In genomic region chr2:74379851-74380789, GRCh38 we compare ENCODE assay signal across 1 cellular context.
TF ChIP-seq lines count a peak whose summit lies in the region.

TSS of gene DCTN1 (minus strand) at chr2:74380311. CDS start at chr2:74380037, 274 bp downstream.

TF ChIP-seq in IMR-90, 13 proteins besides CTCF, POLR2A, EP300 and RAD21 (continued from another document):
- 0 out of 2 replicates have a peak, but pooled peaks have one; percentile 45 for TF ChIP-seq MXI1 (IDR thresholded peaks at IDR 0.05; ENCODE audit: borderline replicate concordance, low read depth, low read length)
- TF ChIP-seq USF2 (IDR thresholded peaks at IDR 0.05; ENCODE audit: low read depth, low read length) = peak; percentile 71; the same call in 1 of the 2 replicates
- no peak for TF ChIP-seq SMC3 (IDR thresholded peaks at IDR 0.05; ENCODE audit: low read depth, low read length)
- TF ChIP-seq MAZ (IDR thresholded peaks at IDR 0.05; ENCODE audit: borderline replicate concordance, low read depth, low read length) = peak; percentile 30; the same call in 1 of the 2 replicates
- no peak for TF ChIP-seq FOS (IDR thresholded peaks at IDR 0.05; ENCODE audit: low read depth, low read length)
- TF ChIP-seq MAFK (IDR thresholded peaks at IDR 0.05; ENCODE audit: low read depth, low read length) = no peak
